In the genomic region with DNA sequence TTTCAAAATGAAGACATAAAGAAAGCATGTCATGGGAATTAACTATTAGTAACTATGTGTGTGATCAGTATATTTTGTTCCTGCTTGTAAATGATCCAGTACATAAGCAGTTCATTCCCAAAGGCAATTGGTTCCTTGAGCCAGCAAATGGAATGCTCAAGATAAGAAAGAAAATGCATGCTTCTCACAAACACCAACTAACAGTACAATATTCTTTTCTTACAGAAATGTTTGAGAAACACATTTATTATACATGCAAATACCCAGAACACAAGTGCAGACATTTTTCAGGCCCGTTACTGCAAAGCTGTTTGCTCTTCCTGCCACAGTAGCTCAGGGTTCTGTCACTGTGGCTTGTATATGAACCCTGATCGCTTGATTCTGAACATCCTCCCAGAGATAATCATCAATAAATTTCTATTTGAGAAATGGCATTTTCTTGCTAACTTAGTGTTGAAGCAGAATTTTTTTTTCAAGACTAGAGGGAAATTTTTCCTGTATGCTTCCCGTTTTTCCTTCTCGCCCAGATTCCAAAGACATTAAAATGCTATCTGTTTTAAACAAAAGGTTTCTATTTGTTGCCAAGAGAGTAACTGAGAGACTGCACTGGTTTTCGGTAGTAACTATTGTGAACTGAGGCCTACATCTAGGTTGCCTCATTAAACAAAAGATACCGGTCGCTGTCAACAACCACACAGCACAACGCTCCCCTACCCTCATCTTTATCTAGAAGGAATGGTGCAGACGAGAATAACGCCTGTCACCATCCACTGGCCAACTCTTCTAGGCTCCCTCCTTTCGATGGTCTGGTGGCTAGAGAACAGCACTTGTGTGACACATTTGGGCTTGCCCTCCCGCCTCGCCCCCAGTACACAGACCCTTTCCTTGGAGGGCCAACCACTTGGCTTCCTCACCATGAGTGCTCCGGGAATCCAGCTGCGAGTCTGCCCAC, we compare ENCODE assay signal across 8 cellular contexts. TPM values are rescaled to one million over a fixed set of nuclear protein-coding genes. Genes with fewer than 3 reads are reported as not detected.
DNase-seq lines count a peak whose midpoint lies in the region; ATAC-seq and TF ChIP-seq lines count a peak whose summit lies in the region.

No MANE protein-coding gene starts in this region.

- CTCF ChIA-PET in T-cell (lab: Charles Lee), result interaction anchor here (0.7 to 1.1 kb wide), 4 partner anchors 11 to 280 kb away, joined by 3 to 7 read pairs (median 4); no protein-coding TSS in a partner anchor

- H3K9me3 ChIP-seq in GM23248 (ENCODE audit: low read depth) (no peaks in the 10 kb centered on the region), lower lobe of right lung (no peaks in the 10 kb centered on the region)

- H3K27me3 ChIP-seq in ACC112 (ENCODE audit: insufficient read depth, low read length) (no peaks in the 10 kb centered on the region), GM23248 (replicated peaks; ENCODE audit: insufficient read depth) (no peaks in the 10 kb centered on the region), lower lobe of right lung (ENCODE audit: low read depth) (no peaks in the 10 kb centered on the region)

- peak overlapping the region; percentile 83 to 91 for H3K27ac Mint-ChIP-seq in T-cell

- H3K4me1 Mint-ChIP-seq in T-cell, result peaks cover 58 to 72% (median 71%) of the 10 kb centered on the region in 3 donors

- peak; percentile 24 to 35 (median 30) for ATAC-seq in T-cell (replicated peaks in 1 of 4)
- ATAC-seq in lower lobe of right lung, result peak; percentile 2 to 9
- ATAC-seq in GM18520 (IDR thresholded peaks at IDR 0.05; ENCODE audit: unreplicated experiment), result no peak
- no peak for ATAC-seq in GM21528 (IDR thresholded peaks at IDR 0.05; ENCODE audit: low FRiP score, unreplicated experiment)

- peaks cover 60% of the 10 kb centered on the region for H3K79me2 ChIP-seq in ACC112 (ENCODE audit: control insufficient read depth, insufficient read depth, low read length, unreplicated experiment)
- H3K79me2 ChIP-seq in GM23248 (ENCODE audit: insufficient read depth), result peaks cover 68% of the 10 kb centered on the region

- TF ChIP-seq CTCF in coronary artery (IDR thresholded peaks at IDR 0.05), result no peak
- no peak for TF ChIP-seq CTCF in lower lobe of right lung (IDR thresholded peaks at IDR 0.05)

- H3K4me2 ChIP-seq in GM23248 (ENCODE audit: unreplicated experiment), result peak overlapping the region; percentile 86

- no peaks in the 10 kb centered on the region for H3K36me3 Mint-ChIP-seq in T-cell

- H3K9ac ChIP-seq in GM23248, result peak overlapping the region; percentile 93

- POLR2A ChIA-PET in T-cell (lab: Charles Lee), result interaction anchor here in 1 of 2 donors (0.6 to 0.8 kb wide), 3 partner anchors 10 to 1359 kb away, joined by 3 to 11 read pairs (median 3); no protein-coding TSS in a partner anchor

- no peaks in the 10 kb centered on the region for H3K9me3 Mint-ChIP-seq in T-cell

- H3K4me1 ChIP-seq in ACC112 (ENCODE audit: control insufficient read depth, insufficient read depth, low read length, unreplicated experiment), result peaks cover 42% of the 10 kb centered on the region
- H3K4me1 ChIP-seq in GM23248 (ENCODE audit: insufficient read depth), result peaks cover 42% of the 10 kb centered on the region
- H3K4me1 ChIP-seq in lower lobe of right lung, result peaks cover 63% of the 10 kb centered on the region

- H3K36me3 ChIP-seq in ACC112 (ENCODE audit: insufficient read depth, low read length) (no peaks in the 10 kb centered on the region), GM23248 (ENCODE audit: low read depth) (no peaks in the 10 kb centered on the region), lower lobe of right lung (no peaks in the 10 kb centered on the region)

- H2AFZ ChIP-seq in ACC112 (ENCODE audit: low read length, unreplicated experiment) (no peak overlapping the region), GM23248 (peak overlapping the region; percentile 55)

- H3K4me3 Mint-ChIP-seq in T-cell, result peak overlapping the region; percentile 89 to 96 (median 90)

- H4K20me1 ChIP-seq in GM23248 (ENCODE audit: insufficient read depth), result no peaks in the 10 kb centered on the region

- in situ Hi-C loops in GM23248 (cut with MboI), result loop anchor here (10.0 kb wide), 1 partner anchor 585 kb away; no protein-coding TSS in a partner anchor

- no peaks in the 10 kb centered on the region for H3K9me2 ChIP-seq in GM23248 (ENCODE audit: insufficient read depth)

- DNase-seq in GM23248 (peak; percentile 48), T-cell (peak in 13 of 34 experiments; percentile 0 to 31 (median 11)), coronary artery (ENCODE audit: low spot score) (no peak), lower lobe of right lung (peak; percentile 47), superior temporal gyrus (ENCODE audit: extremely low spot score) (peak; percentile 78)

- H3K27ac ChIP-seq in ACC112 (ENCODE audit: low read depth, low read length) (peak overlapping the region; percentile 27), GM23248 (peak overlapping the region; percentile 91), coronary artery (peak overlapping the region; percentile 94 to 95), lower lobe of right lung (peak overlapping the region; percentile 94)

- H3K27me3 Mint-ChIP-seq in T-cell, result no peaks in the 10 kb centered on the region

- WGBS in GM23248 (ENCODE audit: low coverage in 1 of 2, low lambda C conversion rate in 2 of 2, missing lambda C conversion rate in 2 of 2), 2 experiments, result 1% methylated on average over 15 of the region's 15 CpGs

- intact Hi-C loops in lower lobe of right lung (cut with DNase I), result no loop called here

- H3F3A ChIP-seq in GM23248 (ENCODE audit: insufficient read depth), result peaks cover 23% of the 10 kb centered on the region

- peak overlapping the region; percentile 85 for H3K4me3 ChIP-seq in ACC112 (ENCODE audit: low read depth, low read length)
- H3K4me3 ChIP-seq in GM23248, result peak overlapping the region; percentile 90
- peak overlapping the region; percentile 76 for H3K4me3 ChIP-seq in coronary artery
- peak overlapping the region; percentile 82 for H3K4me3 ChIP-seq in lower lobe of right lung

RNA-seq across cellular contexts. Expression of a gene that starts 1.7 kb away (rescaled TPM):
- 32.7 and 41.0 TPM in 2 replicates for total RNA-seq in GM23248 (2014; rRNA removed; shearing (Covaris generic))
- 11.1 and 11.5 TPM in 2 replicates for polyA plus RNA-seq in GM23248 (2016; fragmentation: Nextera tagmentation; extraction: Ambion mirVana)
- total RNA-seq in T-cell (10 to 100 TPM; 29.3 to 48.4 (median 38.3) TPM), lower lobe of right lung (130 TPM)

Comparison
In these comparisons a context has a peak if more than half of its experiments do, and no peak if none do; other contexts are left out.
1. H3K27ac ChIP-seq: peak in every context shown above with its lines; median percentile 94 in coronary artery; 94 in lower lobe of right lung; 91 in GM23248; 27 in ACC112.
2. ATAC-seq: peak in T-cell (4 of 4) and lower lobe of right lung (2 of 2); none in GM18520 (single experiment) and GM21528 (single experiment).
3. Peak in every context shown above with its lines, with median percentiles within 50 percentile points of each other: H3K4me3 ChIP-seq.